In genomic region chr5:45609661-45610060, GRCh38 we compare ENCODE assay signal across 24 cellular contexts.
"Had no signal": no experiment of that assay in that cellular context is flagged by ENCODE, and none has a peak within 500 bp of the region (broad histone marks: within the 10 kb centered on the region; RNA-seq: fewer than 3 reads in every experiment).

No MANE protein-coding gene starts in this region.

- H3K4me1 Mint-ChIP-seq: naive thymus-derived CD8-positive, alpha-beta T cell; nephron progenitor cell; stimulated activated effector memory CD8-positive, alpha-beta T cell treated with anti-CD3 and anti-CD28 coated beads, Interleukin-12 subunit alpha, Interleukin-12 subunit beta, amount 100 ng/mL, for 72 hours had no signal

- H3K4me3 ChIP-seq: esophagus squamous epithelium, heart right ventricle, left lung, prostate gland, sigmoid colon, stomach, testis, tibial artery had no signal

- H3K9me3 Mint-ChIP-seq: dendritic cell treated with granulocyte-macrophage colony-stimulating factor and Interleukin-4, amounts not matched to agents 40 ng/mL and 50 ng/mL, for 4 days; nephron progenitor cell; type B pancreatic cell had no signal

- H3K27ac ChIP-seq: esophagus squamous epithelium, heart right ventricle, left lung, prostate gland, sigmoid colon, stomach, testis, tibial artery had no signal

- ATAC-seq: heart right ventricle; left cardiac atrium; left lung; naive thymus-derived CD8-positive, alpha-beta T cell; right cardiac atrium; stimulated activated effector memory CD8-positive, alpha-beta T cell treated with anti-CD3 and anti-CD28 coated beads, Interleukin-12 subunit alpha, Interleukin-12 subunit beta, amount 100 ng/mL, for 72 hours had no signal

- DNase-seq: effector CD8-positive, alpha-beta T cell; erythroblast; esophagus squamous epithelium; foreskin melanocyte; glutamatergic neuron; heart right ventricle; hippocampal formation; left cardiac atrium; left lung; naive thymus-derived CD8-positive, alpha-beta T cell; nephron progenitor cell; nucleus accumbens; right cardiac atrium; sigmoid colon; stimulated activated CD4-positive, alpha-beta T cell treated with anti-CD3 and anti-CD28 coated beads, Interleukin-2, amount 100 ng/mL, for 24 hours; stimulated activated CD4-positive, alpha-beta T cell treated with anti-CD3 and anti-CD28 coated beads, Interleukin-4, amount 100 ng/mL, for 24 hours; stimulated activated naive CD4-positive, alpha-beta T cell treated with Interleukin-2 at 50 U/mL for 16 hours; stomach; testis; tibial artery had no signal

- H3K27me3 Mint-ChIP-seq: dendritic cell treated with granulocyte-macrophage colony-stimulating factor and Interleukin-4, amounts not matched to agents 40 ng/mL and 50 ng/mL, for 4 days; naive thymus-derived CD8-positive, alpha-beta T cell had no signal

- H3K4me3 Mint-ChIP-seq: dendritic cell treated with granulocyte-macrophage colony-stimulating factor and Interleukin-4, amounts not matched to agents 40 ng/mL and 50 ng/mL, for 4 days; naive thymus-derived CD8-positive, alpha-beta T cell; nephron progenitor cell; stimulated activated effector memory CD8-positive, alpha-beta T cell treated with anti-CD3 and anti-CD28 coated beads, Interleukin-12 subunit alpha, Interleukin-12 subunit beta, amount 100 ng/mL, for 72 hours; type B pancreatic cell had no signal

- H3K4me1 ChIP-seq: esophagus squamous epithelium, heart right ventricle, left lung, prostate gland, sigmoid colon, stomach, testis, tibial artery had no signal

- H3K36me3 ChIP-seq: esophagus squamous epithelium, heart right ventricle, left lung, prostate gland, sigmoid colon, stomach, tibial artery had no signal

- H3K27ac Mint-ChIP-seq: dendritic cell treated with granulocyte-macrophage colony-stimulating factor and Interleukin-4, amounts not matched to agents 40 ng/mL and 50 ng/mL, for 4 days; naive thymus-derived CD8-positive, alpha-beta T cell; nephron progenitor cell; stimulated activated effector memory CD8-positive, alpha-beta T cell treated with anti-CD3 and anti-CD28 coated beads, Interleukin-12 subunit alpha, Interleukin-12 subunit beta, amount 100 ng/mL, for 72 hours; type B pancreatic cell had no signal

- H3K9me3 ChIP-seq: esophagus squamous epithelium, prostate gland, sigmoid colon, stomach, testis, tibial artery had no signal

- H3K36me3 Mint-ChIP-seq: naive thymus-derived CD8-positive, alpha-beta T cell; stimulated activated effector memory CD8-positive, alpha-beta T cell treated with anti-CD3 and anti-CD28 coated beads, Interleukin-12 subunit alpha, Interleukin-12 subunit beta, amount 100 ng/mL, for 72 hours; type B pancreatic cell had no signal

- H3K27me3 ChIP-seq: esophagus squamous epithelium, heart right ventricle, left lung, sigmoid colon, stomach, testis, tibial artery had no signal
